In genomic region chr4:69493515-69493914, GRCh38 we compare ENCODE assay signal across 23 cellular contexts. TPM values are rescaled to one million over a fixed set of nuclear protein-coding genes. Genes with fewer than 3 reads are reported as not detected.
"Had no signal": no experiment of that assay in that cellular context is flagged by ENCODE, and none has a peak within 500 bp of the region (broad histone marks: within the 10 kb centered on the region; RNA-seq: fewer than 3 reads in every experiment).

No MANE protein-coding gene starts in this region.

- H3K27me3 ChIP-seq: SJSA1 had no signal

- H3K9me3 ChIP-seq: SJSA1 had no signal

- ATAC-seq: K562 had no signal

- H3K4me3 Mint-ChIP-seq: IgD-negative memory B cell had no signal

- H3K36me3 ChIP-seq: SJSA1 had no signal

- H3K27ac ChIP-seq: KMS-11, SJSA1, SK-N-MC had no signal

- H3K4me3 ChIP-seq: K562, SJSA1, SK-N-MC had no signal

- H3K36me3 Mint-ChIP-seq: IgD-negative memory B cell had no signal

- H3K9ac ChIP-seq: KMS-11 had no signal

- H3K27ac Mint-ChIP-seq: IgD-negative memory B cell had no signal

- DNase-seq: NCI-H1092, NCI-H1105 treated with DMSO at 0.1 percent for 48 hours, NCI-H1417 treated with DMSO at 0.1 percent for 48 hours, NCI-H146, NCI-H1694 treated with DMSO at 0.1 percent for 48 hours, NCI-H1930, NCI-H2081, NCI-H2107, NCI-H2227 treated with DMSO at 0.1 percent for 48 hours, NCI-H526, NCI-H748 treated with DMSO at 0.1 percent for 48 hours, Right ventricle myocardium superior, RPMI8226, SIG-M5 had no signal

- H3K4me1 Mint-ChIP-seq: IgD-negative memory B cell had no signal

- H3K27me3 Mint-ChIP-seq: IgD-negative memory B cell had no signal

RNA-seq across cellular contexts. Expression of gene UGT2B4, which starts 2.2 kb away (rescaled TPM):
- total RNA-seq: HT1080, LHCN-M2, MCF 10A, NCI-H460 had no signal
- polyA plus RNA-seq: IgD-negative memory B cell, K562 had no signal
